Comparison of ENCODE assay signal across 15 cellular contexts in the genomic region with DNA sequence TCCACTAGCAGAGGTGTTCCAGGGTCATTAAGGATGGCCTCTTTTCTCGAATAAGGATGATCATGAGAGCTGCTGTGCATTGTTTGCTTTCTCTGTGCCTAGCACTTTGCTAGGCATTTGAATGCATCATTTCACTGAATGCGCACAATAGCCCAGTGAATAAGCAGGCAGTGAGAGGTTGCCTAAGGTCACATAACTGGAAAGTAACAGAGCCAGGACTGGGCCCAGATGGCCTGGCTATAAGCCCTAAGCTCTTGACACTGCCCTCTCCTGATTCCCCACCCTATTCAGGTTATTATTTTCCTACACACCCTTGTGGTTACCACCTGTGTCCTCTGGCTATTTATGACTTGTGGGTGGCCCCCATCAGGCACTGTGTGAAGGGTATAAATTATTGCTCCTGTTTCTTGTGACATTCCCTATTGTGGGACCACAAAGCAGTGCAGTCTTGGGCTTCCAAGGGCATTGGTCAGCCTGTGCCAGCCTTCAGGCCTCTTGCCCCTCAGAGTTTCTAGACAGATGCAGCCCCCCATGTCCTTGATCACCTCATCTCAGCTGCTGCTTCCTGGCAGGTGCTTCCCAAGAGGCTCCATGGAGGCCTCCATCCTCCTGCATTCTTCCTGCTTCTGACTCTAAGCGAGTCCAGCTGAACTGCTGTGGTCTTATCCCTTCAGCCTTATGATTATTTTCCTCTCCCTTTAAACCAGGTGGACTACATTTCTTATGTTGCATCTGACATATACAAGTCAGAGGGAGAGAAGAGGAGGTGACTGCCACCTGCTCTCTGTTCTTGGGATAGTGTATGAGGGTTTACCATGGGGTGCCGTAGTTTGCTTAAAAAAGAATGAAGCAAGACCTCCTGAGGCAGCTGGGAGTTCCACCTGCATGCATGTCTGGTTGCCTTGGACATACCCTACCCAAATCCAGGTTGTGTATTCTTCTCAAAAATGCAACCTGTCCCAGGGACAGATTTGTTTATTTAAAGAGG. TPM values are rescaled to one million over a fixed set of nuclear protein-coding genes. Genes with fewer than 3 reads are reported as not detected.
DNase-seq lines count a peak whose midpoint lies in the region; ATAC-seq and TF ChIP-seq lines count a peak whose summit lies in the region.
"Had no signal": no experiment of that assay in that cellular context is flagged by ENCODE, and none has a peak within 500 bp of the region (broad histone marks: within the 10 kb centered on the region; RNA-seq: fewer than 3 reads in every experiment).

No MANE protein-coding gene starts in this region.

- H3K9me3 Mint-ChIP-seq in MCF 10A (ENCODE audit: unreplicated experiment) (peaks cover 5% of the 10 kb centered on the region), nephron progenitor cell (peaks cover 24% of the 10 kb centered on the region)
- H3K9me3 Mint-ChIP-seq: dendritic cell treated with granulocyte-macrophage colony-stimulating factor and Interleukin-4, amounts not matched to agents 40 ng/mL and 50 ng/mL, for 4 days had no signal

- H3K36me3 Mint-ChIP-seq in MCF 10A (ENCODE audit: insufficient read depth, unreplicated experiment) (no peaks in the 10 kb centered on the region), nephron progenitor cell (ENCODE audit: low read depth) (peaks cover 21% of the 10 kb centered on the region)

- H3K4me3 Mint-ChIP-seq in MCF 10A (ENCODE audit: unreplicated experiment) (no peak overlapping the region), nephron progenitor cell (no peak overlapping the region)
- H3K4me3 Mint-ChIP-seq: activated CD8-positive, alpha-beta T cell treated with anti-CD3 and anti-CD28 coated beads for 36 hours; activated naive CD8-positive, alpha-beta T cell treated with anti-CD3 and anti-CD28 coated beads for 36 hours; dendritic cell treated with granulocyte-macrophage colony-stimulating factor and Interleukin-4, amounts not matched to agents 40 ng/mL and 50 ng/mL, for 4 days had no signal

- H3K27ac ChIP-seq in breast epithelium = peak overlapping the region; percentile 8 to 41
- H3K27ac ChIP-seq in cingulate gyrus (ENCODE audit: low read depth, low read length) = peak overlapping the region; percentile 42
- no peak overlapping the region for H3K27ac ChIP-seq in lower lobe of right lung
- peak overlapping the region; percentile 66 to 73 for H3K27ac ChIP-seq in uterus
- H3K27ac ChIP-seq: tibial artery had no signal

- BruUV-seq in MCF 10A (replicated peaks; lab: Mats Ljungman, UMichigan) = no TSS peak

- CTCF ChIA-PET in MCF 10A (lab: Yijun Ruan, JAX) = interaction anchor here (1.0 kb wide), 1 partner anchor 26 kb away, joined by 3 read pairs; no protein-coding TSS in a partner anchor

- H3K4me3 ChIP-seq in breast epithelium = no peak overlapping the region
- H3K4me3 ChIP-seq in lower lobe of right lung = no peak overlapping the region
- no peak overlapping the region for H3K4me3 ChIP-seq in uterus
- H3K4me3 ChIP-seq: tibial artery had no signal

- H3K27ac Mint-ChIP-seq in MCF 10A (ENCODE audit: low read depth, unreplicated experiment) (no peak overlapping the region), nephron progenitor cell (no peak overlapping the region)
- H3K27ac Mint-ChIP-seq: activated CD8-positive, alpha-beta T cell treated with anti-CD3 and anti-CD28 coated beads for 36 hours; activated naive CD8-positive, alpha-beta T cell treated with anti-CD3 and anti-CD28 coated beads for 36 hours; dendritic cell treated with granulocyte-macrophage colony-stimulating factor and Interleukin-4, amounts not matched to agents 40 ng/mL and 50 ng/mL, for 4 days had no signal

- intact Hi-C loops in breast epithelium (cut with DNase I; ENCODE audit: low total_unique reads) = no loop called here
- intact Hi-C loops in MCF 10A (cut with micrococcal nuclease) = no loop called here
- intact Hi-C loops in lower lobe of right lung (cut with DNase I) = no loop called here
- intact Hi-C loops in uterus (cut with DNase I; ENCODE audit: low total_unique reads) = no loop called here

- no peaks in the 10 kb centered on the region for H3K4me1 Mint-ChIP-seq in MCF 10A (ENCODE audit: insufficient read depth, unreplicated experiment)
- peaks cover 25% of the 10 kb centered on the region for H3K4me1 Mint-ChIP-seq in nephron progenitor cell
- H3K4me1 Mint-ChIP-seq: activated naive CD8-positive, alpha-beta T cell treated with anti-CD3 and anti-CD28 coated beads for 36 hours had no signal

- H3K36me3 ChIP-seq in breast epithelium = no peaks in the 10 kb centered on the region
- H3K36me3 ChIP-seq in lower lobe of right lung = no peaks in the 10 kb centered on the region
- no peaks in the 10 kb centered on the region for H3K36me3 ChIP-seq in uterus

- ATAC-seq in lower lobe of right lung (peak; percentile 42 to 59), HG02763 (IDR thresholded peaks at IDR 0.05; ENCODE audit: unreplicated experiment) (no peak)
- ATAC-seq: activated CD8-positive, alpha-beta T cell treated with anti-CD3 and anti-CD28 coated beads for 36 hours had no signal

- no peak for TF ChIP-seq POLR2A in breast epithelium (IDR thresholded peaks at IDR 0.05)
- no peak for TF ChIP-seq POLR2A in uterus (IDR thresholded peaks at IDR 0.05)

- H3K27me3 ChIP-seq in breast epithelium (no peaks in the 10 kb centered on the region), lower lobe of right lung (ENCODE audit: low read depth) (no peaks in the 10 kb centered on the region), uterus (no peaks in the 10 kb centered on the region)
- H3K27me3 ChIP-seq: tibial artery had no signal

- POLR2A ChIA-PET in MCF 10A (lab: Yijun Ruan, JAX) = interaction anchor here (1.1 kb wide), 1 partner anchor 13 kb away, joined by 5 read pairs; no protein-coding TSS in a partner anchor

- TF ChIP-seq CTCF in breast epithelium (IDR thresholded peaks at IDR 0.05) = no peak
- TF ChIP-seq CTCF in MCF 10A (IDR thresholded peaks at IDR 0.05; ENCODE audit: unreplicated experiment) = no peak
- no peak for TF ChIP-seq CTCF in lower lobe of right lung (IDR thresholded peaks at IDR 0.05)
- no peak for TF ChIP-seq CTCF in uterus (IDR thresholded peaks at IDR 0.05)
- no peak for TF ChIP-seq CTCF in nephron progenitor cell (IDR thresholded peaks at IDR 0.05)

- H3K4me1 ChIP-seq in breast epithelium (peaks cover 8% of the 10 kb centered on the region in 2 donors), lower lobe of right lung (peaks cover 34% of the 10 kb centered on the region), uterus (peaks cover 0 to 6% of the 10 kb centered on the region in 2 donors)

- H3K27me3 Mint-ChIP-seq in MCF 10A (ENCODE audit: insufficient read depth, unreplicated experiment) (no peaks in the 10 kb centered on the region), nephron progenitor cell (ENCODE audit: low read depth, poor library complexity) (peaks cover 2% of the 10 kb centered on the region)
- H3K27me3 Mint-ChIP-seq: activated naive CD8-positive, alpha-beta T cell treated with anti-CD3 and anti-CD28 coated beads for 36 hours had no signal

- no peaks in the 10 kb centered on the region for H3K9me3 ChIP-seq in breast epithelium
- H3K9me3 ChIP-seq in lower lobe of right lung = peaks cover 5% of the 10 kb centered on the region
- no peaks in the 10 kb centered on the region for H3K9me3 ChIP-seq in uterus
- H3K9me3 ChIP-seq: tibial artery had no signal

- DNase-seq in breast epithelium (ENCODE audit: low spot score in 2 of 2) (no peak), MCF 10A (ENCODE audit: unreplicated experiment) (no peak), lower lobe of right lung (no peak), uterus (no peak), nephron progenitor cell (no peak)
- DNase-seq in activated CD4-positive, CD25-positive, alpha-beta regulatory T cell (lab: John Stamatoyannopoulos, UW) = no peak
- DNase-seq: activated CD8-positive, alpha-beta T cell treated with anti-CD3 and anti-CD28 coated beads for 36 hours; activated naive CD8-positive, alpha-beta T cell treated with anti-CD3 and anti-CD28 coated beads for 36 hours; mammary epithelial cell; NK-92 treated with Interleukin-12 subunit alpha and Interleukin-12 subunit beta, amount 100 ng/mL, for 24 hours; SW 1271 had no signal

RNA-seq across cellular contexts. Expression of a gene that starts 47.6 kb away (rescaled TPM):
- 10 to 100 TPM; 30.9 to 61.8 (median 51.8) TPM for total RNA-seq in breast epithelium
- not detected in 2 replicates for total RNA-seq in MCF 10A (2022)
- 11.4 TPM for total RNA-seq in lower lobe of right lung
- total RNA-seq in uterus = 10 to 100 TPM; 10.2 to 65.3 (median 32.0) TPM
- total RNA-seq: activated CD8-positive, alpha-beta T cell treated with anti-CD3 and anti-CD28 coated beads for 36 hours; activated naive CD8-positive, alpha-beta T cell treated with anti-CD3 and anti-CD28 coated beads for 36 hours had no signal

Comparison
In these comparisons a context has a peak if more than half of its experiments do, and no peak if none do; other contexts are left out.
1. RNA of a gene that starts 47.6 kb away (total RNA-seq): 30.9 to 61.8 TPM in breast epithelium, 10.2 to 65.3 TPM in uterus and 11.4 TPM in lower lobe of right lung (single experiment); not detected in MCF 10A; every median in the first group is over 10 times any median in the second.